In the genomic region with DNA sequence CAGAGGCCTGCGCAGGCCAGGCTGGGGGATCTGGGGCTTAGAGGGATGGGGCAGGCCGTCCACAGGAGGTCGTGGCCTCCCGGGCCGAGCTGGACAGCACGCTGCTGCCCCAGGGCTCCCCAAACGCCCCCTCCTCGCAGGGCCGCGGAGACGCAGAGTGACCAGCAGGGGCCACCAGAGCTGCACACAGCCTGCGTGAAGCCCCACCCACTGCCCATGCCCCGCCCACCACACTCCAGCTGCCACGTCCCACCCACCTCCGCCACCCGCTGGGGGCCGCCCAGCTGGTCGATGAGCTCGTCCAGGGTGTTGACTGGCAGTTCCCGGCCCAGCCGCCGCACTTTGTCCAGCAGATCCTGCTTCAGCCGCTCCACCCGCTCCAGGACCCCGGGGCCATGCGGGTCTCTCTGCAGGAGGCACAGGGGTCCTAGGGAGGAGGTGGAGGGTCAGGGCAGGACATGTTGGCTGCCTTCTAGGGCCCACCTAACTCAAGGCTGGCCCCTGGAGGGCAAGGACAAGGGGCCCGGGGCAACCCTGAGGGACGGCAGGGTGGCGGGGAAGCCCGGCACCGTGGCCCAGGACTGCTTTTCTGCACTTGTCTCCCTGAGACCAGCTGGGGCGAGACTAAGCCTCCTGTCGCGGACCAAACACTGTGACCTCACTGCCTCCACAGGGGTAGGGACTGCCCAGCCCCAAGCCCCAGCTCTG, we compare ENCODE assay signal across 8 cellular contexts. TPM values are rescaled to one million over a fixed set of nuclear protein-coding genes. Genes with fewer than 3 reads are reported as not detected.
DNase-seq lines count a peak whose midpoint lies in the region; ATAC-seq and TF ChIP-seq lines count a peak whose summit lies in the region.

No MANE protein-coding gene starts in this region.

- no peak overlapping the region for H3K4me3 Mint-ChIP-seq in endothelial cell (ENCODE audit: unreplicated experiment)

- H3K9me3 ChIP-seq in mucosa of descending colon: no peaks in the 10 kb centered on the region

- no peak overlapping the region for H3K27ac Mint-ChIP-seq in endothelial cell (ENCODE audit: unreplicated experiment)

- H3K9me3 Mint-ChIP-seq in endothelial cell (ENCODE audit: unreplicated experiment): no peaks in the 10 kb centered on the region

- intact Hi-C loops in mucosa of descending colon (cut with DNase I, micrococcal nuclease): loop anchor here (10.0 kb wide), 2 partner anchors 71 to 81 kb away; no protein-coding TSS in a partner anchor

- DNase-seq in DMS 273 treated with DMSO at 0.1 percent for 48 hours (lab: John Stamatoyannopoulos, UW) (peak; percentile 71), NOMO-1 treated with DMSO at 0.1 percent for 48 hours (lab: John Stamatoyannopoulos, UW; ENCODE audit: unreplicated experiment) (peak; percentile 70), activated T-cell treated with anti-CD3 and anti-CD28 coated beads for 1 hour (ENCODE audit: low read depth) (peak; percentile 78), endothelial cell (ENCODE audit: low spot score) (peak; percentile 92), mucosa of descending colon (peak; percentile 98 to 99 (median 98))
- DNase-seq in stimulated activated CD8-positive, alpha-beta memory T cell treated with anti-CD3 and anti-CD28 coated beads, Interleukin-15, amount 100 ng/mL, for 4 hours (ENCODE audit: low read depth in 2 of 2): peak; percentile 67 to 68

- TF ChIP-seq CTCF in endothelial cell (IDR thresholded peaks at IDR 0.05; ENCODE audit: unreplicated experiment) (peak; percentile 67), mucosa of descending colon (IDR thresholded peaks at IDR 0.05) (peak; percentile 92)

- H3K27me3 Mint-ChIP-seq in endothelial cell (ENCODE audit: unreplicated experiment): peaks cover 2% of the 10 kb centered on the region

- H3K36me3 ChIP-seq in mucosa of descending colon (ENCODE audit: low read depth): peaks cover 5% of the 10 kb centered on the region

- ATAC-seq in HG03280 (IDR thresholded peaks at IDR 0.05; ENCODE audit: unreplicated experiment) (peak; percentile 57), mucosa of descending colon (peak; percentile 92), GM21390 (IDR thresholded peaks at IDR 0.05; ENCODE audit: unreplicated experiment) (no peak)

- H3K4me1 ChIP-seq in mucosa of descending colon (ENCODE audit: low read depth): peaks cover 12% of the 10 kb centered on the region

- no peak overlapping the region for H3K4me3 ChIP-seq in mucosa of descending colon

- peaks cover 3% of the 10 kb centered on the region for H3K36me3 Mint-ChIP-seq in endothelial cell (ENCODE audit: low read depth, unreplicated experiment)

- H3K4me1 Mint-ChIP-seq in endothelial cell (ENCODE audit: unreplicated experiment): no peaks in the 10 kb centered on the region

RNA-seq across cellular contexts. Expression of a gene that starts 9.6 kb away (rescaled TPM):
- total RNA-seq in endothelial cell (ENCODE audit: unreplicated experiment): 330 TPM
- 100 to 1,000 TPM; 126 to 187 (median 144) TPM for total RNA-seq in mucosa of descending colon

RNA-seq across cellular contexts. Expression of a gene that starts 18.3 kb away (rescaled TPM):
- total RNA-seq in endothelial cell (ENCODE audit: unreplicated experiment) (166 TPM), mucosa of descending colon (100 to 1,000 TPM; 108 to 138 (median 133) TPM)

RNA-seq across cellular contexts. Expression of a gene that starts 46.5 kb away (rescaled TPM):
- total RNA-seq in endothelial cell (ENCODE audit: unreplicated experiment) (2.4 TPM), mucosa of descending colon (10 to 100 TPM; 33.9 to 64.3 (median 58.8) TPM)

Comparison
In these comparisons a context has a peak if more than half of its experiments do, and no peak if none do; other contexts are left out.
1. RNA of a gene that starts 46.5 kb away (total RNA-seq): 33.9 to 64.3 TPM in mucosa of descending colon; 2.4 TPM in endothelial cell (single experiment); every median in the first group is over 10 times any median in the second.
2. Peak in every context shown above with its lines, with median percentiles within 50 percentile points of each other: DNase-seq.